18 cellular contexts compared by ENCODE assay signal in the genomic region with DNA sequence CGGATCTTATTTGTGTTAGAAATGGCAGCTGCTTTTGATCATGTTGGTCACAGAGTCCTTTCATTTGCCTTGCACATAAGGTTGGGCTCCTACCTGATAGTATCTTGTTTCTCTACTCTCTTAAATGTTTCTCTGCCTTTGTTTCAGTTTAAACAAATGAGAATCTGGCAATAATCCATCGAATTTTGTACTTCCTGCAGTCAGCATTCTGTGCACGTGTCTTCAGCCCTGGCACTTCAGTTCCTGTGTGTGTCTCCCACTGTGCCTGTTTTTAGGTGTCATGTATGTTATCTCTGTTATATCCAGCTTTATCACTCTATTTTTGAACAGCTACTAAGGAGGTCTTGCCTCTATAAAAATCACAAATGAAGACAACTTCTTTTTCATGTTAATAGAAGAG.
"Had no signal": no experiment of that assay in that cellular context is flagged by ENCODE, and none has a peak within 500 bp of the region (broad histone marks: within the 10 kb centered on the region; RNA-seq: fewer than 3 reads in every experiment).

No MANE protein-coding gene starts in this region.

- H3K4me1 Mint-ChIP-seq: activated CD8-positive, alpha-beta memory T cell treated with anti-CD3 and anti-CD28 coated beads, Interleukin-2, amount 10 ng/mL, durations not matched to agents 7 days and 5 days; activated naive CD4-positive, alpha-beta T cell treated with anti-CD3 and anti-CD28 coated beads, Interleukin-2, amount 50 U/mL, for 24 hours; neural crest cell had no signal

- ATAC-seq: activated CD4-positive, CD25-positive, alpha-beta regulatory T cell treated with anti-CD3 and anti-CD28 coated beads, Interleukin-2, amount 50 U/mL, for 24 hours; activated CD8-positive, alpha-beta memory T cell treated with anti-CD3 and anti-CD28 coated beads, Interleukin-2, amount 10 ng/mL, durations not matched to agents 7 days and 5 days; body of pancreas; gastroesophageal sphincter; left ventricle myocardium superior; upper lobe of right lung had no signal

- H3K4me3 ChIP-seq: body of pancreas, gastroesophageal sphincter, ovary, upper lobe of right lung had no signal

- H3K27ac Mint-ChIP-seq: activated CD8-positive, alpha-beta memory T cell treated with anti-CD3 and anti-CD28 coated beads, Interleukin-2, amount 10 ng/mL, durations not matched to agents 7 days and 5 days; activated naive CD4-positive, alpha-beta T cell treated with anti-CD3 and anti-CD28 coated beads, Interleukin-2, amount 50 U/mL, for 24 hours; activated T-cell treated with anti-CD3 and anti-CD28 coated beads, Interleukin-2, amount 50 U/mL, for 24 hours; stimulated activated naive CD8-positive, alpha-beta T cell treated with anti-CD3 and anti-CD28 coated beads, Interleukin-15, Interleukin-2, amounts not matched to agents 100 ng/mL and 50 ng/mL, for 24 hours had no signal

- H3K36me3 ChIP-seq: gastroesophageal sphincter, ovary, upper lobe of right lung had no signal

- H3K9me3 Mint-ChIP-seq: activated naive CD4-positive, alpha-beta T cell treated with anti-CD3 and anti-CD28 coated beads, Interleukin-2, amount 50 U/mL, for 24 hours; activated T-cell treated with anti-CD3 and anti-CD28 coated beads, Interleukin-2, amount 50 U/mL, for 24 hours; central memory CD8-positive, alpha-beta T cell; neural crest cell; stimulated activated naive CD8-positive, alpha-beta T cell treated with anti-CD3 and anti-CD28 coated beads, Interleukin-15, Interleukin-2, amounts not matched to agents 100 ng/mL and 50 ng/mL, for 24 hours had no signal

- H3K27ac ChIP-seq: body of pancreas, gastroesophageal sphincter, ovary, upper lobe of right lung had no signal

- H3K27me3 Mint-ChIP-seq: activated naive CD4-positive, alpha-beta T cell treated with anti-CD3 and anti-CD28 coated beads, Interleukin-2, amount 50 U/mL, for 24 hours had no signal

- H3K4me1 ChIP-seq: body of pancreas, gastroesophageal sphincter, upper lobe of right lung had no signal

- H3K27me3 ChIP-seq: body of pancreas, ovary, upper lobe of right lung had no signal

- H3K4me3 Mint-ChIP-seq: activated CD8-positive, alpha-beta memory T cell treated with anti-CD3 and anti-CD28 coated beads, Interleukin-2, amount 10 ng/mL, durations not matched to agents 7 days and 5 days; activated naive CD4-positive, alpha-beta T cell treated with anti-CD3 and anti-CD28 coated beads, Interleukin-2, amount 50 U/mL, for 24 hours; activated T-cell treated with anti-CD3 and anti-CD28 coated beads, Interleukin-2, amount 50 U/mL, for 24 hours; central memory CD8-positive, alpha-beta T cell; neural crest cell; stimulated activated naive CD8-positive, alpha-beta T cell treated with anti-CD3 and anti-CD28 coated beads, Interleukin-15, Interleukin-2, amounts not matched to agents 100 ng/mL and 50 ng/mL, for 24 hours had no signal

- H3K36me3 Mint-ChIP-seq: activated CD8-positive, alpha-beta memory T cell treated with anti-CD3 and anti-CD28 coated beads, Interleukin-2, amount 10 ng/mL, durations not matched to agents 7 days and 5 days; activated naive CD4-positive, alpha-beta T cell treated with anti-CD3 and anti-CD28 coated beads, Interleukin-2, amount 50 U/mL, for 24 hours had no signal

- DNase-seq: activated CD8-positive, alpha-beta memory T cell treated with anti-CD3 and anti-CD28 coated beads, Interleukin-2, amount 10 ng/mL, durations not matched to agents 7 days and 5 days; activated effector memory CD4-positive, alpha-beta T cell treated with Interleukin-2 at 50 U/mL for 16 hours; activated T-cell treated with anti-CD3 and anti-CD28 coated beads, Interleukin-2, amount 50 U/mL, for 24 hours; amniotic stem cell; kidney; left ventricle myocardium superior; mesendoderm; ovary; retina; stimulated activated CD4-positive, alpha-beta T cell treated with anti-CD3 and anti-CD28 coated beads, Interleukin-4, amount 100 ng/mL, for 24 hours; upper lobe of right lung had no signal

- H3K9me3 ChIP-seq: body of pancreas, gastroesophageal sphincter, ovary, upper lobe of right lung had no signal
